1 cellular context compared by ENCODE assay signal in genomic region chr6:87701676-87702588, GRCh38.
A peak's percentile ranks its signal among the peaks of the same experiment; 100 is the strongest.
TF ChIP-seq lines count a peak whose summit lies in the region.

Gene AKIRIN2 (minus strand): TSS chr6:87702233. CDS start chr6:87701684, 549 bp downstream.

TF ChIP-seq in HepG2, 621 proteins besides CTCF, POLR2A, EP300 and RAD21 (continued from another document and continues in another):
- TF ChIP-seq ZNF503 (CRISPR knock-in tag; IDR thresholded peaks at IDR 0.05) (no peak), ETS1 (CRISPR knock-in tag; IDR thresholded peaks at IDR 0.05) (no peak), NR2F1 (CRISPR knock-in tag; IDR thresholded peaks at IDR 0.05) (no peak), ZNF225 (CRISPR knock-in tag; IDR thresholded peaks at IDR 0.05) (peak; percentile 77), MAF1 (CRISPR knock-in tag; IDR thresholded peaks at IDR 0.05; ENCODE audit: borderline replicate concordance) (no peak), ZNF430 (CRISPR knock-in tag; IDR thresholded peaks at IDR 0.05) (peak; percentile 46; the same call in 1 of the 2 replicates), STAT5B (CRISPR knock-in tag; IDR thresholded peaks at IDR 0.05) (no peak), ZNF335 (CRISPR knock-in tag; IDR thresholded peaks at IDR 0.05) (0 out of 2 replicates have a peak, but pooled peaks have one; percentile 16), ZBTB44 (CRISPR knock-in tag; IDR thresholded peaks at IDR 0.05) (no peak), MAFF (IDR thresholded peaks at IDR 0.05; ENCODE audit: low read depth, low read length) (no peak), E2F5 (CRISPR knock-in tag; conservative IDR thresholded peaks at IDR 0.05) (peak; percentile 73; the same call in 1 of the 2 replicates), BHLHE40 (IDR thresholded peaks at IDR 0.05; ENCODE audit: low read length) (no peak), NRL (CRISPR knock-in tag; IDR thresholded peaks at IDR 0.05; ENCODE audit: borderline replicate concordance) (peak; percentile 67; the same call in 1 of the 2 replicates), TRIM22 (IDR thresholded peaks at IDR 0.05) (no peak), ZNF263 (CRISPR knock-in tag; IDR thresholded peaks at IDR 0.05) (no peak; the same call in 1 of the 2 replicates), RBAK (CRISPR knock-in tag; IDR thresholded peaks at IDR 0.05) (0 out of 2 replicates have a peak, but pooled peaks have one; percentile 57), HBP1 (CRISPR knock-in tag; IDR thresholded peaks at IDR 0.05; ENCODE audit: low read depth) (peak; percentile 90), ELK4 (CRISPR knock-in tag; IDR thresholded peaks at IDR 0.05; ENCODE audit: borderline replicate concordance) (no peak), ZNF605 (CRISPR knock-in tag; IDR thresholded peaks at IDR 0.05) (peak; percentile 64), ZNF816 (CRISPR knock-in tag; IDR thresholded peaks at IDR 0.05; ENCODE audit: borderline replicate concordance) (peak; percentile 74; the same call in 1 of the 2 replicates), UBTF (CRISPR knock-in tag; IDR thresholded peaks at IDR 0.05) (peak; percentile 86), SMYD3 (CRISPR knock-in tag; IDR thresholded peaks at IDR 0.05) (no peak; the same call in 1 of the 2 replicates), ZNF747 (CRISPR knock-in tag; IDR thresholded peaks at IDR 0.05; ENCODE audit: borderline replicate concordance) (peak; percentile 66; the same call in 1 of the 2 replicates), MTERF4 (CRISPR knock-in tag; IDR thresholded peaks at IDR 0.05) (no peak), THAP11 (CRISPR knock-in tag; IDR thresholded peaks at IDR 0.05) (peak; percentile 98), ZNF234 (CRISPR knock-in tag; conservative IDR thresholded peaks at IDR 0.05) (no peak), TBX2 (CRISPR knock-in tag; IDR thresholded peaks at IDR 0.05; ENCODE audit: borderline replicate concordance) (peak; percentile 40; the same call in 1 of the 2 replicates), ZNF546 (CRISPR knock-in tag; conservative IDR thresholded peaks at IDR 0.05) (peak; percentile 87; the same call in 1 of the 2 replicates), ZNF563 (CRISPR knock-in tag; IDR thresholded peaks at IDR 0.05) (no peak), ZNF616 (CRISPR knock-in tag; IDR thresholded peaks at IDR 0.05; ENCODE audit: low read depth) (no peak), ARNT (IDR thresholded peaks at IDR 0.05) (no peak), XBP1 (CRISPR knock-in tag; IDR thresholded peaks at IDR 0.05) (no peak), MAZ (IDR thresholded peaks at IDR 0.05; ENCODE audit: borderline replicate concordance, low read depth, low read length) (peak; percentile 75; the same call in 1 of the 2 replicates), MAZ (CRISPR knock-in tag; IDR thresholded peaks at IDR 0.05; ENCODE audit: low read depth) (peak; percentile 80), PREB (CRISPR knock-in tag; IDR thresholded peaks at IDR 0.05) (no peak), ZNF777 (CRISPR knock-in tag; IDR thresholded peaks at IDR 0.05) (peak; percentile 85), PHB2 (IDR thresholded peaks at IDR 0.05; ENCODE audit: partially characterized antibody) (no peak), ZBED4 (CRISPR knock-in tag; IDR thresholded peaks at IDR 0.05; ENCODE audit: borderline replicate concordance) (no peak), FOXA3 (CRISPR knock-in tag; IDR thresholded peaks at IDR 0.05) (no peak; the same call in 1 of the 2 replicates), TAF15 (IDR thresholded peaks at IDR 0.05; ENCODE audit: low read depth, low read length, poor library complexity, severe bottlenecking) (no peak)
